Comparison of ENCODE assay signal across 1 cellular context in the genomic region with DNA sequence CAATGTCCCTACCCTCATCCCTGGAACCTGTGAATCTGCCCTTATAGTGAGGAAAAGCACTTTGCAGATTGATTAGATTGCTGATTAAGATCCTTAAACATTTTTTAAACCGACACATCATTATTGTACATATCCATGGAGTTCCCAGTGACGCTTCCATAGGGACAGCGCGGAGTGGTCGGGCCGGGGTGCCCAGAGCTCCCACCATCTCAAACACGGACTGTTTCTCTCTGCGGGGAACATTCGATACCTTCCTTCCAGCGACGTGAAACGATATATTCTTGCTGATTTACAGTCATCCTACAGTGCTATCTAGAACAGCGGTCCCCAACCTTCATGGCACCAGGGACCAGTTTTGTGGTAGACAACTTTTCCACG.
TF ChIP-seq lines count a peak whose summit lies in the region.

No MANE protein-coding gene starts in this region.

TF ChIP-seq in HepG2, 621 proteins besides CTCF, POLR2A, EP300 and RAD21 (continued from another document):
- TF ChIP-seq, protein P1, sequence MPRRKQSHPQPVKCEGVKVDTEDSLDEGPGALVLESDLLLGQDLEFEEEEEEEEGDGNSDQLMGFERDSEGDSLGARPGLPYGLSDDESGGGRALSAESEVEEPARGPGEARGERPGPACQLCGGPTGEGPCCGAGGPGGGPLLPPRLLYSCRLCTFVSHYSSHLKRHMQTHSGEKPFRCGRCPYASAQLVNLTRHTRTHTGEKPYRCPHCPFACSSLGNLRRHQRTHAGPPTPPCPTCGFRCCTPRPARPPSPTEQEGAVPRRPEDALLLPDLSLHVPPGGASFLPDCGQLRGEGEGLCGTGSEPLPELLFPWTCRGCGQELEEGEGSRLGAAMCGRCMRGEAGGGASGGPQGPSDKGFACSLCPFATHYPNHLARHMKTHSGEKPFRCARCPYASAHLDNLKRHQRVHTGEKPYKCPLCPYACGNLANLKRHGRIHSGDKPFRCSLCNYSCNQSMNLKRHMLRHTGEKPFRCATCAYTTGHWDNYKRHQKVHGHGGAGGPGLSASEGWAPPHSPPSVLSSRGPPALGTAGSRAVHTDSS (CRISPR knock-in tag; conservative IDR thresholded peaks at IDR 0.05), result no peak
- TF ChIP-seq SP4 (CRISPR knock-in tag; IDR thresholded peaks at IDR 0.05) (no peak), JUN (CRISPR knock-in tag; IDR thresholded peaks at IDR 0.05) (no peak), PITX1 (CRISPR knock-in tag; IDR thresholded peaks at IDR 0.05) (0 out of 2 replicates have a peak, but pooled peaks have one; percentile 12), ZNF598 (CRISPR knock-in tag; IDR thresholded peaks at IDR 0.05; ENCODE audit: borderline replicate concordance) (no peak), IKZF1 (IDR thresholded peaks at IDR 0.05) (no peak), ZBTB1 (CRISPR knock-in tag; IDR thresholded peaks at IDR 0.05; ENCODE audit: borderline replicate concordance) (no peak), KDM3A (CRISPR knock-in tag; IDR thresholded peaks at IDR 0.05; ENCODE audit: low read depth) (0 out of 2 replicates have a peak, but pooled peaks have one; percentile 5), CBX5 (CRISPR knock-in tag; IDR thresholded peaks at IDR 0.05; ENCODE audit: borderline replicate concordance) (no peak), ZNF460 (CRISPR knock-in tag; IDR thresholded peaks at IDR 0.05; ENCODE audit: borderline replicate concordance) (no peak)
- TF ChIP-seq, protein P2, sequence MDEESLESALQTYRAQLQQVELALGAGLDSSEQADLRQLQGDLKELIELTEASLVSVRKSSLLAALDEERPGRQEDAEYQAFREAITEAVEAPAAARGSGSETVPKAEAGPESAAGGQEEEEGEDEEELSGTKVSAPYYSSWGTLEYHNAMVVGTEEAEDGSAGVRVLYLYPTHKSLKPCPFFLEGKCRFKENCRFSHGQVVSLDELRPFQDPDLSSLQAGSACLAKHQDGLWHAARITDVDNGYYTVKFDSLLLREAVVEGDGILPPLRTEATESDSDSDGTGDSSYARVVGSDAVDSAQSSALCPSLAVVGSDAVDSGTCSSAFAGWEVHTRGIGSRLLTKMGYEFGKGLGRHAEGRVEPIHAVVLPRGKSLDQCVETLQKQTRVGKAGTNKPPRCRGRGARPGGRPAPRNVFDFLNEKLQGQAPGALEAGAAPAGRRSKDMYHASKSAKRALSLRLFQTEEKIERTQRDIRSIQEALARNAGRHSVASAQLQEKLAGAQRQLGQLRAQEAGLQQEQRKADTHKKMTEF (CRISPR knock-in tag; IDR thresholded peaks at IDR 0.05), result 0 out of 2 replicates have a peak, but pooled peaks have one; percentile 5
- TF ChIP-seq, protein P3, sequence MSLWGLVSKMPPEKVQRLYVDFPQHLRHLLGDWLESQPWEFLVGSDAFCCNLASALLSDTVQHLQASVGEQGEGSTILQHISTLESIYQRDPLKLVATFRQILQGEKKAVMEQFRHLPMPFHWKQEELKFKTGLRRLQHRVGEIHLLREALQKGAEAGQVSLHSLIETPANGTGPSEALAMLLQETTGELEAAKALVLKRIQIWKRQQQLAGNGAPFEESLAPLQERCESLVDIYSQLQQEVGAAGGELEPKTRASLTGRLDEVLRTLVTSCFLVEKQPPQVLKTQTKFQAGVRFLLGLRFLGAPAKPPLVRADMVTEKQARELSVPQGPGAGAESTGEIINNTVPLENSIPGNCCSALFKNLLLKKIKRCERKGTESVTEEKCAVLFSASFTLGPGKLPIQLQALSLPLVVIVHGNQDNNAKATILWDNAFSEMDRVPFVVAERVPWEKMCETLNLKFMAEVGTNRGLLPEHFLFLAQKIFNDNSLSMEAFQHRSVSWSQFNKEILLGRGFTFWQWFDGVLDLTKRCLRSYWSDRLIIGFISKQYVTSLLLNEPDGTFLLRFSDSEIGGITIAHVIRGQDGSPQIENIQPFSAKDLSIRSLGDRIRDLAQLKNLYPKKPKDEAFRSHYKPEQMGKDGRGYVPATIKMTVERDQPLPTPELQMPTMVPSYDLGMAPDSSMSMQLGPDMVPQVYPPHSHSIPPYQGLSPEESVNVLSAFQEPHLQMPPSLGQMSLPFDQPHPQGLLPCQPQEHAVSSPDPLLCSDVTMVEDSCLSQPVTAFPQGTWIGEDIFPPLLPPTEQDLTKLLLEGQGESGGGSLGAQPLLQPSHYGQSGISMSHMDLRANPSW (CRISPR knock-in tag; IDR thresholded peaks at IDR 0.05; ENCODE audit: borderline replicate concordance), result 0 out of 2 replicates have a peak, but pooled peaks have one; percentile 2
- TF ChIP-seq, protein P4, sequence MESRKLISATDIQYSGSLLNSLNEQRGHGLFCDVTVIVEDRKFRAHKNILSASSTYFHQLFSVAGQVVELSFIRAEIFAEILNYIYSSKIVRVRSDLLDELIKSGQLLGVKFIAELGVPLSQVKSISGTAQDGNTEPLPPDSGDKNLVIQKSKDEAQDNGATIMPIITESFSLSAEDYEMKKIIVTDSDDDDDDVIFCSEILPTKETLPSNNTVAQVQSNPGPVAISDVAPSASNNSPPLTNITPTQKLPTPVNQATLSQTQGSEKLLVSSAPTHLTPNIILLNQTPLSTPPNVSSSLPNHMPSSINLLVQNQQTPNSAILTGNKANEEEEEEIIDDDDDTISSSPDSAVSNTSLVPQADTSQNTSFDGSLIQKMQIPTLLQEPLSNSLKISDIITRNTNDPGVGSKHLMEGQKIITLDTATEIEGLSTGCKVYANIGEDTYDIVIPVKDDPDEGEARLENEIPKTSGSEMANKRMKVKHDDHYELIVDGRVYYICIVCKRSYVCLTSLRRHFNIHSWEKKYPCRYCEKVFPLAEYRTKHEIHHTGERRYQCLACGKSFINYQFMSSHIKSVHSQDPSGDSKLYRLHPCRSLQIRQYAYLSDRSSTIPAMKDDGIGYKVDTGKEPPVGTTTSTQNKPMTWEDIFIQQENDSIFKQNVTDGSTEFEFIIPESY (CRISPR knock-in tag; IDR thresholded peaks at IDR 0.05), result no peak
